In the genomic region with DNA sequence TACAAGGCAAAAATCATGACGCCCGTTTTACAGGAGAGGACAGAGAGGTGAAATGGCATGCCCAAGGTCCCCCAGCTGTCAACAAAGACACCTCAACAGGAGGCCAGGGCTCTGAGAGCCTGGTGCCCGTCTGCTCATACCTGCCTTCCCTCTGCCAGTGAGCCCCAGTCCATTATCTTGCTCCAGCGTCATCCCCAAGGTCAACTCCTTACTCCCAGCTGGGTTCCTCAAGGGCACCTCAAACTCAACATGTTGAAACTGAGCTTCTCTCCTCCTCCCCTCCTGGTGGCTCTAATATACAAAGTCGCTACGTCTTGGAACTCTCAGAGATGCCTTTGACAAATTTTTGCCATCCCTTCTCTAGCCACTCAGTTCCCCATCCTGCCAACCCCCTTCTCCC, we compare ENCODE assay signal across 13 cellular contexts. TPM values are rescaled to one million over a fixed set of nuclear protein-coding genes. Genes with fewer than 3 reads are reported as not detected.
DNase-seq lines count a peak whose midpoint lies in the region; ATAC-seq lines count a peak whose summit lies in the region.
"Had no signal": no experiment of that assay in that cellular context is flagged by ENCODE, and none has a peak within 500 bp of the region (broad histone marks: within the 10 kb centered on the region; RNA-seq: fewer than 3 reads in every experiment).

No MANE protein-coding gene starts in this region.

- peak overlapping the region; percentile 13 to 85 (median 64); a peak in 16 of 22 replicates for H3K9ac ChIP-seq in BLaER1 treated with 17β-estradiol and CSF1 and Interleukin-3, amounts not matched to agents 10 nM and 100 nM

- peak overlapping the region; percentile 95 to 100 (median 98) for H3K4me3 Mint-ChIP-seq in naive thymus-derived CD8-positive, alpha-beta T cell
- H3K4me3 Mint-ChIP-seq: GM23338 had no signal

- H3K9me3 Mint-ChIP-seq in naive thymus-derived CD8-positive, alpha-beta T cell, result no peaks in the 10 kb centered on the region
- H3K9me3 Mint-ChIP-seq: GM23338 had no signal

- peak overlapping the region; percentile 89 to 98 (median 96) for H3K4me2 ChIP-seq in BLaER1 treated with 17β-estradiol and CSF1 and Interleukin-3, amounts not matched to agents 10 nM and 100 nM
- H3K4me2 ChIP-seq: GM23338 had no signal

- peaks cover 11 to 61% (median 31%) of the 10 kb centered on the region in 11 experiments; a peak in 14 of 22 replicates for H4K20me1 ChIP-seq in BLaER1 treated with 17β-estradiol and CSF1 and Interleukin-3, amounts not matched to agents 10 nM and 100 nM

- H3K36me3 Mint-ChIP-seq in naive thymus-derived CD8-positive, alpha-beta T cell, result peaks cover 0 to 35% (median 13%) of the 10 kb centered on the region in 3 donors

- peak overlapping the region in 8 of 11 experiments; percentile 22 to 94 (median 84); a peak in 16 of 22 replicates for H3K27ac ChIP-seq in BLaER1 treated with 17β-estradiol and CSF1 and Interleukin-3, amounts not matched to agents 10 nM and 100 nM
- H3K27ac ChIP-seq in KOPT-K1 (ENCODE audit: low read depth, low read length, poor library complexity, severe bottlenecking), result peak overlapping the region; percentile 94
- peak overlapping the region; percentile 89 for H3K27ac ChIP-seq in angular gyrus (ENCODE audit: low read depth, low read length)
- H3K27ac ChIP-seq: SJSA1, WERI-Rb-1 had no signal

- peak overlapping the region in 7 of 10 experiments; percentile 16 to 71 (median 66); a peak in 10 of 20 replicates for H3K4me3 ChIP-seq in BLaER1 treated with 17β-estradiol and CSF1 and Interleukin-3, amounts not matched to agents 10 nM and 100 nM
- H3K4me3 ChIP-seq: GM23338, SJSA1 had no signal

- no peaks in the 10 kb centered on the region for H3K27me3 ChIP-seq in BLaER1 treated with 17β-estradiol and CSF1 and Interleukin-3, amounts not matched to agents 10 nM and 100 nM
- H3K27me3 ChIP-seq: SJSA1 had no signal

- ATAC-seq in naive thymus-derived CD8-positive, alpha-beta T cell, result no peak
- ATAC-seq in GM21360 (IDR thresholded peaks at IDR 0.05; ENCODE audit: unreplicated experiment), result no peak
- ATAC-seq in GM18907 (IDR thresholded peaks at IDR 0.05; ENCODE audit: unreplicated experiment), result no peak
- ATAC-seq: GM23338 had no signal

- H3K4me1 Mint-ChIP-seq in naive thymus-derived CD8-positive, alpha-beta T cell, result peaks cover 45 to 84% (median 71%) of the 10 kb centered on the region in 4 donors

- peak overlapping the region; percentile 97 to 100 (median 100) for H3K27ac Mint-ChIP-seq in naive thymus-derived CD8-positive, alpha-beta T cell
- H3K27ac Mint-ChIP-seq: GM23338 had no signal

- DNase-seq in naive thymus-derived CD8-positive, alpha-beta T cell, result no peak
- DNase-seq in nucleus accumbens (lab: John Stamatoyannopoulos, UW), result no peak
- DNase-seq in dermis blood vessel endothelial cell, result no peak
- DNase-seq: activated gamma-delta T cell, AML-193, WERI-Rb-1 had no signal

- H3K27me3 Mint-ChIP-seq in naive thymus-derived CD8-positive, alpha-beta T cell, result no peaks in the 10 kb centered on the region

- H3K4me1 ChIP-seq in BLaER1 treated with 17β-estradiol and CSF1 and Interleukin-3, amounts not matched to agents 10 nM and 100 nM, result peaks cover 70 to 87% (median 82%) of the 10 kb centered on the region in 10 experiments

- peaks cover 25 to 46% (median 36%) of the 10 kb centered on the region in 11 experiments for H3K36me3 ChIP-seq in BLaER1 treated with 17β-estradiol and CSF1 and Interleukin-3, amounts not matched to agents 10 nM and 100 nM
- H3K36me3 ChIP-seq in KOPT-K1 (ENCODE audit: insufficient read depth, low read length), result peaks cover 22% of the 10 kb centered on the region
- H3K36me3 ChIP-seq: SJSA1 had no signal

- no peaks in the 10 kb centered on the region for H3K9me3 ChIP-seq in BLaER1 treated with 17β-estradiol and CSF1 and Interleukin-3, amounts not matched to agents 10 nM and 100 nM (replicated peaks in 1 of 11)
- no peaks in the 10 kb centered on the region for H3K9me3 ChIP-seq in KOPT-K1 (ENCODE audit: insufficient read depth, low read length, poor library complexity, severe bottlenecking)
- H3K9me3 ChIP-seq: SJSA1 had no signal

- POLR2A ChIA-PET in naive thymus-derived CD8-positive, alpha-beta T cell (lab: Charles Lee), result interaction anchor here (0.6 to 7.9 kb wide), 11 partner anchors 7 to 65 kb away, joined by 3 to 87 read pairs (median 7); a partner anchor contains a TSS

RNA-seq across cellular contexts. Expression of a gene that starts 3.2 kb away (rescaled TPM):
- total RNA-seq in naive thymus-derived CD8-positive, alpha-beta T cell, result 100 to 1,000 TPM; 317 to 319 TPM
- polyA plus RNA-seq in naive thymus-derived CD8-positive, alpha-beta T cell, result 100 to 1,000 TPM; 182 to 239 (median 183) TPM
- 110 and 126 TPM in 2 replicates for total RNA-seq in dermis blood vessel endothelial cell

RNA-seq across cellular contexts. Expression of a gene that starts 8.9 kb away (rescaled TPM):
- 10 to 100 TPM; 55.6 to 57.3 TPM for total RNA-seq in naive thymus-derived CD8-positive, alpha-beta T cell
- polyA plus RNA-seq in naive thymus-derived CD8-positive, alpha-beta T cell, result 10 to 100 TPM; 21.5 to 50.8 (median 35.8) TPM
- 7.1 and 10.0 TPM in 2 replicates for total RNA-seq in dermis blood vessel endothelial cell

RNA-seq across cellular contexts. Expression of a gene that starts 16.1 kb away (rescaled TPM):
- total RNA-seq in naive thymus-derived CD8-positive, alpha-beta T cell, result 10 to 100 TPM; 11.7 to 13.5 TPM
- polyA plus RNA-seq in naive thymus-derived CD8-positive, alpha-beta T cell, result 10 to 100 TPM; 41.0 to 45.7 (median 45.1) TPM
- total RNA-seq in dermis blood vessel endothelial cell, result 6.5 and 9.4 TPM in 2 replicates

RNA-seq across cellular contexts. Expression of a gene that starts 17.9 kb away (rescaled TPM):
- 10 to 100 TPM; 60.7 to 68.5 TPM for total RNA-seq in naive thymus-derived CD8-positive, alpha-beta T cell
- polyA plus RNA-seq in naive thymus-derived CD8-positive, alpha-beta T cell, result 10 to 100 TPM; 22.6 to 27.4 (median 24.4) TPM
- total RNA-seq in dermis blood vessel endothelial cell, result 337 and 534 TPM in 2 replicates

RNA-seq across cellular contexts. Expression of a gene that starts 21.8 kb away (rescaled TPM):
- total RNA-seq in naive thymus-derived CD8-positive, alpha-beta T cell, result 10 to 100 TPM; 11.1 to 11.7 TPM
- 10 to 100 TPM; 58.0 to 66.6 (median 63.0) TPM for polyA plus RNA-seq in naive thymus-derived CD8-positive, alpha-beta T cell
- total RNA-seq in dermis blood vessel endothelial cell, result 49.0 and 89.3 TPM in 2 replicates
